Comparison of ENCODE assay signal across 22 cellular contexts in the genomic region with DNA sequence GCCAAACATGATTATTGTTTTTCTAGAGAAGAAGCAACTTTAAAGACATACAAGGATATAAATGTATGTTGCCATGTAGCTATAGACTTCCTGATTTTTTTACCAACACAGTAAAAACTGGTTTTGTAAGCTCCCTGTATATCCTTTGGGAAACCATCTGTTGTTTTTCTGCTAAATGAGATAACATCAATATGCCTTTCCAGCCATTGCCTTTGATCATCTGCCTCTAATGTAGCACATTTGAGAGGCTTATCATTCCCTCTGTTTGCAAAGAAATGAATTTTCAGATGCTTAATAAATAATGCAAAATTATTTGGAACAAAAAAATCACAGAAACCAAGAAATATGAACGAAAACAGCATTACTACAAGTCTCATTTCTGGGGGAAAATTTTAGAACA.
"Had no signal": no experiment of that assay in that cellular context is flagged by ENCODE, and none has a peak within 500 bp of the region (broad histone marks: within the 10 kb centered on the region; RNA-seq: fewer than 3 reads in every experiment).

No MANE protein-coding gene starts in this region.

- H3K4me2 ChIP-seq: hepatocyte, neural progenitor cell had no signal

- ATAC-seq: left cardiac atrium; left lung; mucosa of descending colon; natural killer cell treated with Interleukin-12 subunit alpha and Interleukin-12 subunit beta and Interleukin-15 and Interleukin-18, amount 100 ng/mL, for 72 hours; right lobe of liver; stimulated activated naive B cell treated with anti-CD40 and anti-IgM and Interleukin-4, amounts not matched to agents 10 μg/mL and 1 μg/mL and 100 μg/mL, for 72 hours had no signal

- H3K9me3 ChIP-seq: esophagus squamous epithelium, mucosa of descending colon, right lobe of liver, thoracic aorta, upper lobe of left lung had no signal

- H2AFZ ChIP-seq: hepatocyte, neural progenitor cell, parathyroid adenoma had no signal

- H3K9ac ChIP-seq: neural progenitor cell, parathyroid adenoma had no signal

- H3K27me3 ChIP-seq: esophagus squamous epithelium, hepatocyte, left lung, neural progenitor cell, right lobe of liver, tibial nerve, upper lobe of left lung had no signal

- H3K79me2 ChIP-seq: hepatocyte, parathyroid adenoma had no signal

- H3K4me1 ChIP-seq: esophagus squamous epithelium, left lung, neural progenitor cell, parathyroid adenoma, right lobe of liver, upper lobe of left lung had no signal

- H3K36me3 ChIP-seq: esophagus squamous epithelium, left lung, neural progenitor cell, right lobe of liver, thoracic aorta, tibial nerve, upper lobe of left lung had no signal

- H3K4me3 ChIP-seq: coronary artery, esophagus squamous epithelium, hepatocyte, left lung, mucosa of descending colon, neural progenitor cell, right lobe of liver, thoracic aorta, tibial nerve, upper lobe of left lung had no signal

- H3K27ac ChIP-seq: coronary artery, esophagus squamous epithelium, hepatocyte, left lung, neural progenitor cell, parathyroid adenoma, right lobe of liver, thoracic aorta, tibial nerve, upper lobe of left lung had no signal

- DNase-seq: dermis blood vessel endothelial cell; effector memory CD4-positive, alpha-beta T cell; esophagus squamous epithelium; foreskin melanocyte; left cardiac atrium; left lung; mesenchymal stem cell; mucosa of descending colon; naive B cell; right lobe of liver; small intestine; stimulated activated CD4-positive, alpha-beta T cell treated with anti-CD3 and anti-CD28 coated beads, Interleukin-15, amount 100 ng/mL, for 24 hours; stimulated activated CD4-positive, alpha-beta T cell treated with anti-CD3 and anti-CD28 coated beads, Interleukin-2, amount 100 ng/mL, for 48 hours; stimulated activated naive B cell treated with anti-CD40 and anti-IgM and Interleukin-4, amounts not matched to agents 10 μg/mL and 1 μg/mL and 100 μg/mL, for 72 hours; upper lobe of left lung had no signal
